In the genomic region with DNA sequence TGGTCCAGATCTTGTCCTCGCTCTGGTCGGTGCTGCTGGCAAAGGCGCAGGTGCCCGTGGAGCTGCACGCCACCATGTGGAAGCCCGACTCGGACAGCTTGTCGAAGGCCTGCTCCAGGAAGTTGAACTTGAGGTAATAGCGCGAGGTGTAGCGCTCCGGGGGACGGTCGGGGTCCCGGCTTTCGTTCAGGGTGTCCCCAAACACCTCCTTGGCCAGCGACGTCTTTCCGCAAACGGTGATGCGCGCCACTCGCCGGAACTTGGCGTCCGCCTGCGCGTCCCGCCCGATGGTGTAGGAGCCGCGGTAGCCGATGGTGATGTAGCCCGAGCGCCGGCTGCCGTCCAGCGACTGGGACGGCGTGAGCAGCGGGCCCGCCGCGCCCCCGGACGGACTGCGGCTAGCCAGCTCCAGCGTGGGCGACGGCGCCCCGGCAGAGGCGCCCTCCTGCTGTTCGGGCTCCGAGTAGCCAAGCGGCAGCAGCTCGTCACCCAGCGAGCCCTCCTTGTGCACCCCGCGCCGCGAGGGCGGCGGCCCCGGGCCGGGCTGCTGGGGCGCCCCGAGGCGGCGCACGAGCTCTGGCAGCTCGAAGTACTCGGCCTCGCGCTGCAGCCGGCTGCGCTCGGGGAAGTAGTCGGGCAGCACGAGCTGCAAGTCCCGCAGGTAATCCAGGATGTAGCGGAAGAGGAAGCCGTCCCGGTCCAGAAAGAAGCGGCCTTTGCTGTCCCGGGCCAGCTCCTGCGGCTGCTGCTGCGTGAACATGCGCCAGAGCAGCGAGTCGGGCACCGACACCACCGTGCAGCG, we compare ENCODE assay signal across 1 cellular context.
TF ChIP-seq lines count a peak whose summit lies in the region.

No MANE protein-coding gene starts in this region.

TF ChIP-seq in neural cell, 6 proteins besides CTCF, POLR2A, EP300 and RAD21 (continued from another document):
- TF ChIP-seq REST (IDR thresholded peaks at IDR 0.05; ENCODE audit: borderline replicate concordance) (no peak), MXI1 (conservative IDR thresholded peaks at IDR 0.05; ENCODE audit: poor library complexity, severe bottlenecking) (peak; percentile 64), POLR2AphosphoS5 (IDR thresholded peaks at IDR 0.05) (no peak), TAF1 (IDR thresholded peaks at IDR 0.05; ENCODE audit: low read depth) (no peak)
